Comparison of ENCODE assay signal across 8 cellular contexts in genomic region chr2:144414324-144414845, GRCh38.
DNase-seq lines count a peak whose midpoint lies in the region; ATAC-seq and TF ChIP-seq lines count a peak whose summit lies in the region.

No MANE protein-coding gene starts in this region.

- DNase-seq in AG09319 (ENCODE audit: extremely low read depth, low read depth) (peak; percentile 82), MV-4-11 (lab: John Stamatoyannopoulos, UW) (peak; percentile 97), smooth muscle cell (lab: John Stamatoyannopoulos, UW; ENCODE audit: unreplicated experiment) (no peak), DMS53 (lab: John Stamatoyannopoulos, UW) (no peak), NCI-H187 treated with DMSO at 0.1 percent for 48 hours (lab: John Stamatoyannopoulos, UW) (no peak)
- no peak for DNase-seq in effector memory CD8-positive, alpha-beta T cell
- no peak for DNase-seq in central memory CD4-positive, alpha-beta T cell

- no peaks in the 10 kb centered on the region for H3K27me3 Mint-ChIP-seq in effector memory CD8-positive, alpha-beta T cell

- peak overlapping the region; percentile 79 for H3K27ac ChIP-seq in smooth muscle cell (ENCODE audit: low read depth)

- H3K4me2 ChIP-seq in smooth muscle cell: peak overlapping the region; percentile 3

- peak overlapping the region; percentile 78 to 93 for H3K27ac Mint-ChIP-seq in effector memory CD8-positive, alpha-beta T cell

- peaks cover 3% of the 10 kb centered on the region for H4K20me1 ChIP-seq in smooth muscle cell (ENCODE audit: low read depth)

- 73% methylated on average over 5 of the region's 5 CpGs for WGBS in smooth muscle cell (ENCODE audit: low lambda C conversion rate)

- H3K4me1 Mint-ChIP-seq in effector memory CD8-positive, alpha-beta T cell (ENCODE audit: low read depth in 2 of 2): peaks cover 11 to 41% of the 10 kb centered on the region in 2 donors

- peaks cover 28% of the 10 kb centered on the region for H3F3A ChIP-seq in smooth muscle cell (ENCODE audit: low read depth)

- no peaks in the 10 kb centered on the region for H3K4me1 ChIP-seq in smooth muscle cell (ENCODE audit: low read depth)

- TF ChIP-seq CTCF in AG09319 (IDR thresholded peaks at IDR 0.05; ENCODE audit: low read depth, low read length): no peak
- no peak for TF ChIP-seq CTCF in smooth muscle cell (IDR thresholded peaks at IDR 0.05; ENCODE audit: borderline replicate concordance, insufficient read depth, poor library complexity, severe bottlenecking)

- no peaks in the 10 kb centered on the region for H3K9me3 ChIP-seq in smooth muscle cell (replicated peaks; ENCODE audit: low read depth)

- no peaks in the 10 kb centered on the region for H3K27me3 ChIP-seq in smooth muscle cell (ENCODE audit: low read depth)

- peaks cover 5% of the 10 kb centered on the region for H3K36me3 ChIP-seq in smooth muscle cell (ENCODE audit: low read depth)

- H3K36me3 Mint-ChIP-seq in effector memory CD8-positive, alpha-beta T cell (ENCODE audit: insufficient read depth): peaks cover 24% of the 10 kb centered on the region

- H3K4me3 Mint-ChIP-seq in effector memory CD8-positive, alpha-beta T cell: peak overlapping the region; percentile 24 to 36

- no peak overlapping the region for H3K4me3 ChIP-seq in smooth muscle cell

- ATAC-seq in GM19395 (IDR thresholded peaks at IDR 0.05; ENCODE audit: unreplicated experiment): peak; percentile 63
- ATAC-seq in effector memory CD8-positive, alpha-beta T cell (replicated peaks): peak; percentile 69

- no peak overlapping the region for H2AFZ ChIP-seq in smooth muscle cell (ENCODE audit: low read depth)

- H3K79me2 ChIP-seq in smooth muscle cell (ENCODE audit: low read depth): peaks cover 83% of the 10 kb centered on the region

- H3K9ac ChIP-seq in smooth muscle cell (ENCODE audit: low read depth): no peak overlapping the region

- no peaks in the 10 kb centered on the region for H3K9me3 Mint-ChIP-seq in effector memory CD8-positive, alpha-beta T cell

Comparison
In these comparisons a context has a peak if more than half of its experiments do, and no peak if none do; other contexts are left out.
1. DNase-seq: peak in AG09319 (single experiment) and MV-4-11 (single experiment); none in effector memory CD8-positive, alpha-beta T cell (0 of 3), smooth muscle cell (single experiment), DMS53 (single experiment), central memory CD4-positive, alpha-beta T cell (single experiment) and NCI-H187 treated with DMSO at 0.1 percent for 48 hours (single experiment).